Comparison of ENCODE assay signal across 10 cellular contexts in the genomic region with DNA sequence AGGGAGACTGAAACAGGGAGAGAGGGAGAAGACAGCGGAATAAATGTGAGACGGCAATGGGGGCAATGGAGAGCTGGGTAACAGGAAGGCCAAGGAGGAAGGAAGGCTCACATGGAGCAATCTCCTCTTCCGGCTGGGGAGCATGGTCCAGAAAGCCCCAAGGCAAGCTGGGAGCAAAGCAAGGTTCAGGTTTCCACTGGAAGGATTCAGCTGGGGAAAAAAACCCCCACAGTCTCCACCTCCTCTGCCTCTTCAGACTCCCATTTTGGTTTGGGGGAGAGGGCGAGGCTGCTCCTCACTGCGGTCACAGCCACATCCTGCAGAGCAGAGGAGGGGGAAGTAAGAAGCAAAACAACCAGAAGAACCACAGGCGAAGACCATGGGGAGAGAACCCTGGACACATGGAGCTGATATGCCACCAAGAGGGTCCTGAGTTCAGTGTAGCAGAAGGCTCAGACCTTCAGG. TPM values are rescaled to one million over a fixed set of nuclear protein-coding genes. Genes with fewer than 3 reads are reported as not detected.
DNase-seq lines count a peak whose midpoint lies in the region; ATAC-seq, FAIRE-seq and TF ChIP-seq lines count a peak whose summit lies in the region.
"Had no signal": no experiment of that assay in that cellular context is flagged by ENCODE, and none has a peak within 500 bp of the region (broad histone marks: within the 10 kb centered on the region; RNA-seq: fewer than 3 reads in every experiment).

No MANE protein-coding gene starts in this region.

- H3K4me1 Mint-ChIP-seq in CD4-positive, alpha-beta T cell (ENCODE audit: low read depth), result peaks cover 63% of the 10 kb centered on the region
- peaks cover 29 to 51% (median 41%) of the 10 kb centered on the region in 3 donors for H3K4me1 Mint-ChIP-seq in naive B cell

- peak overlapping the region; percentile 99 for H3K4me3 Mint-ChIP-seq in CD4-positive, alpha-beta T cell
- H3K4me3 Mint-ChIP-seq in naive B cell, result peak overlapping the region; percentile 93 to 100 (median 98)

- H3K79me2 ChIP-seq in OCI-LY1 (ENCODE audit: insufficient read depth, low read length), result no peaks in the 10 kb centered on the region

- FAIRE-seq in frontal cortex (lab: Jason Lieb, UNC), result no peak

- peak overlapping the region; percentile 85 for H3K27ac Mint-ChIP-seq in CD4-positive, alpha-beta T cell
- H3K27ac Mint-ChIP-seq in naive B cell, result peak overlapping the region; percentile 88 to 96 (median 92)

- peak overlapping the region; percentile 64 for H3K4me3 ChIP-seq in OCI-LY1 (ENCODE audit: low read depth, low read length, poor library complexity, severe bottlenecking)
- H3K4me3 ChIP-seq in testis, result no peak overlapping the region

- H3K36me3 Mint-ChIP-seq in CD4-positive, alpha-beta T cell (ENCODE audit: low read depth), result peaks cover 51% of the 10 kb centered on the region
- H3K36me3 Mint-ChIP-seq in naive B cell, result no peaks in the 10 kb centered on the region

- intact Hi-C loops in CD4-positive, alpha-beta T cell (cut with DNase I, micrococcal nuclease), result loop anchor here (2.0 to 10.0 kb wide), 4 partner anchors 150 to 692 kb away; a partner anchor contains a TSS
- intact Hi-C loops in testis (cut with DNase I; ENCODE audit: low total_unique reads), result no loop called here

- no peak for TF ChIP-seq POLR2A in testis (IDR thresholded peaks at IDR 0.05)

- peak in 9 of 10 experiments; percentile 27 to 64 (median 57) for DNase-seq in CD4-positive, alpha-beta T cell
- peak; percentile 31 for DNase-seq in activated T-helper 9 cell treated with anti-CD3 and anti-CD28 coated beads, Interleukin-2, amount 50 U/mL, for 16 hours (ENCODE audit: low read depth)
- DNase-seq in naive B cell, result peak; percentile 39
- no peak for DNase-seq in testis
- DNase-seq in LoVo (ENCODE audit: low spot score), result no peak
- DNase-seq in COLO829 (ENCODE audit: low spot score), result no peak
- DNase-seq in frontal cortex (ENCODE audit: low spot score in 2 of 2), result no peak
- DNase-seq: NCI-H1930 had no signal

- H3K27ac ChIP-seq in CD4-positive, alpha-beta T cell (ENCODE audit: low read depth, low read length), result peak overlapping the region; percentile 70
- H3K27ac ChIP-seq in OCI-LY1 (ENCODE audit: low read depth, low read length, poor library complexity, severe bottlenecking) (peak overlapping the region; percentile 55), testis (no peak overlapping the region)
- H3K27ac ChIP-seq: C4-2B had no signal

- peaks cover 19% of the 10 kb centered on the region; the same call in 1 of the 2 replicates for H3K36me3 ChIP-seq in OCI-LY1 (ENCODE audit: insufficient read depth, low read length)
- no peaks in the 10 kb centered on the region for H3K36me3 ChIP-seq in testis (ENCODE audit: low read depth, missing control alignments)

- no peaks in the 10 kb centered on the region for H3K27me3 ChIP-seq in CD4-positive, alpha-beta T cell (ENCODE audit: control insufficient read depth, insufficient read depth, low read length)
- H3K27me3 ChIP-seq in OCI-LY1 (ENCODE audit: insufficient read depth, low read length) (no peaks in the 10 kb centered on the region), testis (no peaks in the 10 kb centered on the region)

- H4K20me1 ChIP-seq in OCI-LY1 (ENCODE audit: insufficient read depth, low read length), result no peaks in the 10 kb centered on the region

- H3K27me3 Mint-ChIP-seq in CD4-positive, alpha-beta T cell, result no peaks in the 10 kb centered on the region
- no peaks in the 10 kb centered on the region for H3K27me3 Mint-ChIP-seq in naive B cell

- peak; percentile 54 for ATAC-seq in CD4-positive, alpha-beta T cell (ENCODE audit: poor library complexity)
- ATAC-seq in naive B cell (ENCODE audit: low read depth in 2 of 2), result peak; percentile 22 to 43

- no peak for TF ChIP-seq CTCF in CD4-positive, alpha-beta T cell (IDR thresholded peaks at IDR 0.05)
- no peak for TF ChIP-seq CTCF in OCI-LY1 (IDR thresholded peaks at IDR 0.05; ENCODE audit: low read length)
- no peak for TF ChIP-seq CTCF in testis (IDR thresholded peaks at IDR 0.05)

- POLR2A ChIA-PET in CD4-positive, alpha-beta T cell (lab: Charles Lee), result interaction anchor here (0.6 to 4.3 kb wide), 36 partner anchors 9 to 793 kb away, joined by 3 to 64 read pairs (median 5); a partner anchor contains a TSS

- H3K9me3 Mint-ChIP-seq in CD4-positive, alpha-beta T cell, result no peaks in the 10 kb centered on the region
- H3K9me3 Mint-ChIP-seq in naive B cell, result no peaks in the 10 kb centered on the region

- no peak overlapping the region for H2AFZ ChIP-seq in OCI-LY1 (ENCODE audit: low read length)

- no peaks in the 10 kb centered on the region for H3K9me2 ChIP-seq in OCI-LY1 (ENCODE audit: low read depth, low read length)

- H3K9me3 ChIP-seq in CD4-positive, alpha-beta T cell (ENCODE audit: control insufficient read depth, low read length), result no peaks in the 10 kb centered on the region
- no peaks in the 10 kb centered on the region for H3K9me3 ChIP-seq in OCI-LY1 (ENCODE audit: low read length)
- H3K9me3 ChIP-seq in testis, result no peaks in the 10 kb centered on the region

- WGBS in testis, 2 donors, result 85 to 89% methylated on average over 6 of the region's 6 CpGs

- peak overlapping the region; percentile 85 for H3K4me2 ChIP-seq in OCI-LY1 (ENCODE audit: low read length)

- H3K4me1 ChIP-seq in OCI-LY1 (ENCODE audit: insufficient read depth, low read length, severe bottlenecking) (peaks cover 18% of the 10 kb centered on the region), testis (peaks cover 4% of the 10 kb centered on the region)

- no peaks in the 10 kb centered on the region for H3F3A ChIP-seq in OCI-LY1 (ENCODE audit: insufficient read depth, low read length)

- CTCF ChIA-PET in CD4-positive, alpha-beta T cell (lab: Charles Lee), result interaction anchor here (1.2 to 7.8 kb wide), 4 partner anchors 56 to 132 kb away, joined by 3 to 61 read pairs (median 32); a partner anchor contains a TSS

- peak overlapping the region; percentile 69 for H3K9ac ChIP-seq in OCI-LY1 (ENCODE audit: low read length)

RNA-seq across cellular contexts. Expression of a gene that starts 0.7 kb away (rescaled TPM):
- total RNA-seq in CD4-positive, alpha-beta T cell, result under 1 TPM; 0.70 to 0.74 TPM
- polyA plus RNA-seq in naive B cell (ENCODE audit: low read depth in 6 of 6) (10 to 100 TPM in 2 of 6 donors, 1 to 10 TPM in 3, not detected in 1; 5.0 to 15.6 (median 8.3) TPM), testis (ENCODE audit: insufficient read depth, low read depth, low replicate concordance) (2.1 TPM)
- total RNA-seq in testis (under 1 TPM; 0.55 to 0.99 TPM), frontal cortex (0.82 TPM)

RNA-seq across cellular contexts. Expression of a gene that starts 8.6 kb away (rescaled TPM):
- total RNA-seq in CD4-positive, alpha-beta T cell, result under 1 TPM; 0.55 to 0.67 TPM
- polyA plus RNA-seq in naive B cell (ENCODE audit: low read depth in 6 of 6) (1 to 10 TPM in 1 of 6 donors, under 1 TPM in 4, not detected in 1; 0.25 to 1.1 (median 0.60) TPM), testis (ENCODE audit: insufficient read depth, low read depth, low replicate concordance) (9.5 TPM)
- total RNA-seq in testis (10 to 100 TPM; 14.9 to 17.0 TPM), frontal cortex (24.1 TPM)

RNA-seq across cellular contexts. Expression of a gene that starts 8.8 kb away (rescaled TPM):
- total RNA-seq in CD4-positive, alpha-beta T cell, result 10 to 100 TPM; 35.2 to 35.7 TPM
- polyA plus RNA-seq in naive B cell (ENCODE audit: low read depth in 6 of 6), result 10 to 100 TPM; 62.2 to 96.1 (median 71.2) TPM
- total RNA-seq in testis, result 10 to 100 TPM; 27.5 to 31.7 TPM
- polyA plus RNA-seq in testis (ENCODE audit: insufficient read depth, low read depth, low replicate concordance), result 46.0 TPM
- 27.3 TPM for total RNA-seq in frontal cortex

RNA-seq across cellular contexts. Expression of a gene that starts 10.7 kb away (rescaled TPM):
- 1 to 10 TPM; 3.8 to 5.5 TPM for total RNA-seq in CD4-positive, alpha-beta T cell
- not detected for polyA plus RNA-seq in naive B cell (ENCODE audit: low read depth in 6 of 6)
- 100 to 1,000 TPM; 134 to 175 TPM for total RNA-seq in testis
- polyA plus RNA-seq in testis (ENCODE audit: insufficient read depth, low read depth, low replicate concordance), result 71.6 TPM
- total RNA-seq in frontal cortex, result 16.7 TPM

RNA-seq across cellular contexts. Expression of a gene that starts 18.7 kb away (rescaled TPM):
- 1 to 10 TPM in 1 of 2 experiments, not detected in 1; 1.6 TPM for total RNA-seq in CD4-positive, alpha-beta T cell
- polyA plus RNA-seq in naive B cell (ENCODE audit: low read depth in 6 of 6) (1 to 10 TPM in 1 of 6 donors, under 1 TPM in 2, not detected in 3; 0.32 to 1.2 (median 0.53) TPM), testis (ENCODE audit: insufficient read depth, low read depth, low replicate concordance) (2.1 TPM)
- total RNA-seq in testis (not detected), frontal cortex (not detected)

Comparison
In these comparisons a context has a peak if more than half of its experiments do, and no peak if none do; other contexts are left out.
1. DNase-seq: peak in CD4-positive, alpha-beta T cell (9 of 10), activated T-helper 9 cell treated with anti-CD3 and anti-CD28 coated beads, Interleukin-2, amount 50 U/mL, for 16 hours (single experiment) and naive B cell (single experiment); none in testis (single experiment), LoVo (single experiment), COLO829 (single experiment) and frontal cortex (0 of 2).
2. H3K27ac ChIP-seq: peak in CD4-positive, alpha-beta T cell (single experiment) and OCI-LY1 (single experiment); none in testis (0 of 2).
3. RNA of a gene that starts 8.6 kb away (total RNA-seq): 24.1 TPM in frontal cortex (single experiment) and 14.9 to 17.0 TPM in testis; 0.55 to 0.67 TPM in CD4-positive, alpha-beta T cell; every median in the first group is over 4 times any median in the second.